In genomic region chr17:33039874-33040273, GRCh38 we compare ENCODE assay signal across 17 cellular contexts. TPM values are rescaled to one million over a fixed set of nuclear protein-coding genes. Genes with fewer than 3 reads are reported as not detected.
DNase-seq lines count a peak whose midpoint lies in the region; ATAC-seq and TF ChIP-seq lines count a peak whose summit lies in the region.
"Had no signal": no experiment of that assay in that cellular context is flagged by ENCODE, and none has a peak within 500 bp of the region (broad histone marks: within the 10 kb centered on the region; RNA-seq: fewer than 3 reads in every experiment).

No MANE protein-coding gene starts in this region.

- H3K27ac ChIP-seq in right cardiac atrium (ENCODE audit: low read length) = no peak overlapping the region
- H3K27ac ChIP-seq in substantia nigra (ENCODE audit: low read depth, low read length, poor library complexity, severe bottlenecking) = no peak overlapping the region

- ATAC-seq in right cardiac atrium (peak; percentile 70 to 90), GM21515 (IDR thresholded peaks at IDR 0.05; ENCODE audit: unreplicated experiment) (no peak), HG02798 (IDR thresholded peaks at IDR 0.05; ENCODE audit: poor library complexity, unreplicated experiment) (no peak)
- ATAC-seq: activated CD4-positive, alpha-beta T cell treated with anti-CD3 and anti-CD28 coated beads for 36 hours; activated T-cell treated with anti-CD3 and anti-CD28 coated beads, Interleukin-2, amount 50 U/mL, for 4 hours had no signal

- TF ChIP-seq CTCF in HFF-Myc (IDR thresholded peaks at IDR 0.05; ENCODE audit: low read depth, low read length, missing control alignments) (no peak), choroid plexus epithelial cell (conservative IDR thresholded peaks at IDR 0.05; ENCODE audit: low read depth, low read length) (no peak)

- WGBS in right cardiac atrium = 22% methylated on average over 2 of the region's 2 CpGs

- H3K4me3 ChIP-seq in HFF-Myc (replicated peaks; ENCODE audit: low read depth, low read length) (no peak overlapping the region), choroid plexus epithelial cell (ENCODE audit: low read depth, low read length) (no peak overlapping the region), right cardiac atrium (ENCODE audit: low read length) (no peak overlapping the region)
- H3K4me3 ChIP-seq: upper lobe of left lung had no signal

- DNase-seq in A172 (ENCODE audit: low spot score) (peak; percentile 7), HFF-Myc (ENCODE audit: extremely low read depth, low read depth) (peak; percentile 42), choroid plexus epithelial cell (ENCODE audit: low read depth) (peak; percentile 69), right cardiac atrium (no peak), substantia nigra (lab: John Stamatoyannopoulos, UW) (no peak), NCI-H345 treated with DMSO at 0.1 percent for 48 hours (lab: John Stamatoyannopoulos, UW; ENCODE audit: unreplicated experiment) (no peak)
- DNase-seq: activated CD4-positive, alpha-beta T cell treated with anti-CD3 and anti-CD28 coated beads for 36 hours; activated T-cell treated with anti-CD3 and anti-CD28 coated beads, Interleukin-2, amount 50 U/mL, for 4 hours; aorta; DND-41; NCI-H2107; upper lobe of left lung had no signal

- H3K9me3 ChIP-seq in right cardiac atrium (ENCODE audit: control insufficient read depth, low read length) = no peaks in the 10 kb centered on the region
- H3K9me3 ChIP-seq: upper lobe of left lung had no signal

- intact Hi-C loops in right cardiac atrium (cut with DNase I) = loop anchor here in 2 of 4 donors (10.0 kb wide), 1 partner anchor 635 kb away; no protein-coding TSS in a partner anchor

- H3K27me3 ChIP-seq in right cardiac atrium (ENCODE audit: control insufficient read depth, insufficient read depth) = no peaks in the 10 kb centered on the region

- peaks cover 3% of the 10 kb centered on the region for H3K4me1 ChIP-seq in right cardiac atrium (ENCODE audit: control insufficient read depth, insufficient read depth, low read length)

RNA-seq across cellular contexts. Expression of gene SPACA3, which starts 48.2 kb away (rescaled TPM):
- not detected in 2 replicates for total RNA-seq in A172 (2014; rRNA removed; shearing (Covaris generic))
- not detected for total RNA-seq in right cardiac atrium
- not detected for polyA plus RNA-seq in right cardiac atrium
- total RNA-seq: activated CD4-positive, alpha-beta T cell treated with anti-CD3 and anti-CD28 coated beads for 36 hours; activated T-cell treated with anti-CD3 and anti-CD28 coated beads, Interleukin-2, amount 50 U/mL, for 4 hours; aorta; endodermal cell; posterior vena cava; T-helper 1 cell treated with Interleukin-12 subunit alpha and Interleukin-12 subunit beta and Interleukin-4 antibody, amounts not matched to agents 30 ng/mL and 1 ng/mL, for 36 hours; upper lobe of left lung had no signal
- polyA plus RNA-seq: aorta had no signal

Comparison
In these comparisons a context has a peak if more than half of its experiments do, and no peak if none do; other contexts are left out.
1. DNase-seq: peak in A172 (single experiment), HFF-Myc (single experiment) and choroid plexus epithelial cell (single experiment); none in right cardiac atrium (0 of 3), substantia nigra (0 of 49) and NCI-H345 treated with DMSO at 0.1 percent for 48 hours (single experiment).
2. ATAC-seq: peak in right cardiac atrium (2 of 2); none in GM21515 (single experiment) and HG02798 (single experiment).